Comparison of ENCODE assay signal across 25 cellular contexts in genomic region chr17:9266769-9267168, GRCh38.
"Had no signal": no experiment of that assay in that cellular context is flagged by ENCODE, and none has a peak within 500 bp of the region (broad histone marks: within the 10 kb centered on the region; RNA-seq: fewer than 3 reads in every experiment).

No MANE protein-coding gene starts in this region.

- H3K27me3 ChIP-seq: adrenal gland, gastroesophageal sphincter, hepatocyte, transverse colon had no signal

- H3K9me3 ChIP-seq: adrenal gland, gastroesophageal sphincter, SK-N-SH, transverse colon had no signal

- H3K36me3 ChIP-seq: adrenal gland, gastroesophageal sphincter, transverse colon had no signal

- H3K4me3 ChIP-seq: adrenal gland, coronary artery, gastroesophageal sphincter, hepatocyte, transverse colon had no signal

- H3K36me3 Mint-ChIP-seq: natural killer cell had no signal

- H3K27ac Mint-ChIP-seq: activated CD4-positive, alpha-beta memory T cell treated with anti-CD3 and anti-CD28 coated beads for 36 hours; activated CD4-positive, alpha-beta T cell treated with anti-CD3 and anti-CD28 coated beads, Interleukin-2, amount 10 ng/mL, durations not matched to agents 24 days and 14 days; activated naive CD4-positive, alpha-beta T cell treated with anti-CD3 and anti-CD28 coated beads for 36 hours; activated naive CD8-positive, alpha-beta T cell treated with anti-CD3 and anti-CD28 coated beads for 36 hours; activated T-helper 1 cell treated with anti-CD3 and anti-CD28 coated beads, Interleukin-12 subunit alpha, Interleukin-12 subunit beta, Interleukin-2, Interleukin-4 antibody, amounts not matched to agents 30 ng/mL and 10 ng/mL and 1 ng/mL, durations not matched to agents 14 hours and 24 hours and 36 hours; effector memory CD8-positive, alpha-beta T cell; natural killer cell had no signal

- H3K9me3 Mint-ChIP-seq: activated naive CD4-positive, alpha-beta T cell treated with anti-CD3 and anti-CD28 coated beads for 36 hours; effector memory CD8-positive, alpha-beta T cell; natural killer cell had no signal

- H3K4me3 Mint-ChIP-seq: activated CD4-positive, alpha-beta memory T cell treated with anti-CD3 and anti-CD28 coated beads for 36 hours; activated CD4-positive, alpha-beta T cell treated with anti-CD3 and anti-CD28 coated beads, Interleukin-2, amount 10 ng/mL, durations not matched to agents 24 days and 14 days; activated naive CD4-positive, alpha-beta T cell treated with anti-CD3 and anti-CD28 coated beads for 36 hours; activated naive CD8-positive, alpha-beta T cell treated with anti-CD3 and anti-CD28 coated beads for 36 hours; activated T-helper 1 cell treated with anti-CD3 and anti-CD28 coated beads, Interleukin-12 subunit alpha, Interleukin-12 subunit beta, Interleukin-2, Interleukin-4 antibody, amounts not matched to agents 30 ng/mL and 10 ng/mL and 1 ng/mL, durations not matched to agents 14 hours and 24 hours and 36 hours; effector memory CD8-positive, alpha-beta T cell; natural killer cell had no signal

- DNase-seq: activated CD4-positive, alpha-beta memory T cell treated with anti-CD3 and anti-CD28 coated beads for 36 hours; activated CD4-positive, alpha-beta T cell treated with anti-CD3 and anti-CD28 coated beads, Interleukin-2, amount 10 ng/mL, durations not matched to agents 24 days and 14 days; activated CD4-positive, CD25-positive, alpha-beta regulatory T cell treated with anti-CD3 and anti-CD28 coated beads, Interleukin-2, amount 50 U/mL, for 72 hours; activated CD8-positive, alpha-beta memory T cell treated with anti-CD3 and anti-CD28 coated beads, Interleukin-2, amount 50 U/mL, for 4 hours; activated effector memory CD4-positive, alpha-beta T cell treated with anti-CD3 and anti-CD28 coated beads, Interleukin-2, amount 50 U/mL, for 16 hours; activated naive CD4-positive, alpha-beta T cell treated with anti-CD3 and anti-CD28 coated beads for 36 hours; activated naive CD8-positive, alpha-beta T cell treated with anti-CD3 and anti-CD28 coated beads for 36 hours; activated T-cell treated with anti-CD3 and anti-CD28 coated beads, Interleukin-2, amount 50 U/mL, for 1 hour; adrenal gland; cerebellar nuclear complex; effector memory CD8-positive, alpha-beta T cell; left colon; midbrain; natural killer cell; SK-N-SH; small intestine; stimulated activated naive CD4-positive, alpha-beta T cell; SW 1271; T-helper 2 cell; transverse colon had no signal

- H3K79me2 ChIP-seq: hepatocyte had no signal

- H3K4me2 ChIP-seq: hepatocyte, SK-N-SH had no signal

- H3K4me1 ChIP-seq: adrenal gland, transverse colon had no signal

- H3K27me3 Mint-ChIP-seq: activated CD4-positive, alpha-beta memory T cell treated with anti-CD3 and anti-CD28 coated beads for 36 hours; activated CD4-positive, alpha-beta T cell treated with anti-CD3 and anti-CD28 coated beads, Interleukin-2, amount 10 ng/mL, durations not matched to agents 24 days and 14 days; activated naive CD8-positive, alpha-beta T cell treated with anti-CD3 and anti-CD28 coated beads for 36 hours; effector memory CD8-positive, alpha-beta T cell had no signal

- H3K9ac ChIP-seq: SK-N-SH had no signal

- H3K4me1 Mint-ChIP-seq: activated CD4-positive, alpha-beta T cell treated with anti-CD3 and anti-CD28 coated beads, Interleukin-2, amount 10 ng/mL, durations not matched to agents 24 days and 14 days had no signal

- H3K27ac ChIP-seq: adrenal gland, coronary artery, hepatocyte, transverse colon had no signal

- H2AFZ ChIP-seq: hepatocyte had no signal

- ATAC-seq: effector memory CD8-positive, alpha-beta T cell; gastroesophageal sphincter; left colon; natural killer cell; sciatic nerve had no signal
